ENCODE assay signal across 9 cellular contexts in genomic region chr9:94860678-94861588, GRCh38.
DNase-seq lines count a peak whose midpoint lies in the region; ATAC-seq, FAIRE-seq and TF ChIP-seq lines count a peak whose summit lies in the region.
"Had no signal": no experiment of that assay in that cellular context is flagged by ENCODE, and none has a peak within 500 bp of the region (broad histone marks: within the 10 kb centered on the region; RNA-seq: fewer than 3 reads in every experiment).

No MANE protein-coding gene starts in this region.

- H3K36me3 ChIP-seq in CD8-positive, alpha-beta T cell (ENCODE audit: insufficient read depth, low read length), result no peaks in the 10 kb centered on the region
- no peaks in the 10 kb centered on the region for H3K36me3 ChIP-seq in GM12878 (ENCODE audit: control insufficient read depth in 2 of 2, insufficient read depth in 2 of 2, low read length in 1 of 2)

- H3K9ac ChIP-seq in GM12878 (ENCODE audit: control insufficient read depth, insufficient read depth, low read length), result peak overlapping the region; percentile 64

- peaks cover 4% of the 10 kb centered on the region for H3K9me3 Mint-ChIP-seq in CD8-positive, alpha-beta T cell

- H3K4me1 ChIP-seq in CD8-positive, alpha-beta T cell (ENCODE audit: insufficient read depth, low read length), result peaks cover 29% of the 10 kb centered on the region
- H3K4me1 ChIP-seq in GM12878 (ENCODE audit: control insufficient read depth, insufficient read depth, low read length), result peaks cover 26% of the 10 kb centered on the region

- TF ChIP-seq POLR2A in GM12878 (IDR thresholded peaks at IDR 0.05; ENCODE audit: low read depth, low read length), result peak; percentile 55; the same call in 1 of the 2 replicates
- no peak for TF ChIP-seq POLR2A in H54 (IDR thresholded peaks at IDR 0.05; ENCODE audit: low read depth, low read length)

- peak; percentile 25 for TF ChIP-seq RAD21 in GM12878 (IDR thresholded peaks at IDR 0.05; ENCODE audit: insufficient read depth, low read depth, low read length)

- H3K4me3 Mint-ChIP-seq in CD8-positive, alpha-beta T cell, result peak overlapping the region; percentile 76

- intact Hi-C loops in CD8-positive, alpha-beta T cell (cut with DNase I, micrococcal nuclease), result loop anchor here (1.0 to 5.0 kb wide), 3 partner anchors 10 to 134 kb away; partner anchors contain the start of gene AOPEP (in 1 of the 2)
- intact Hi-C loops in GM12878 (cut with micrococcal nuclease; ENCODE audit: unreplicated experiment), result loop anchor here (2.0 to 5.0 kb wide), 3 partner anchors 14 to 79 kb away; no protein-coding TSS in a partner anchor

- 9% methylated on average over 10 of the region's 10 CpGs for WGBS in GM12878 (ENCODE audit: insufficient coverage, insufficient replicate concordance, low lambda C conversion rate, missing lambda C conversion rate)

- H4K20me1 ChIP-seq in GM12878 (ENCODE audit: control insufficient read depth, insufficient read depth), result no peaks in the 10 kb centered on the region

- H3K4me1 Mint-ChIP-seq in CD8-positive, alpha-beta T cell (ENCODE audit: low read depth), result peaks cover 46% of the 10 kb centered on the region

- no peaks in the 10 kb centered on the region for H3K9me3 ChIP-seq in CD8-positive, alpha-beta T cell (ENCODE audit: low read length)
- no peaks in the 10 kb centered on the region for H3K9me3 ChIP-seq in GM12878 (replicated peaks; ENCODE audit: control insufficient read depth, insufficient read depth, low read length)

- SMC1A ChIA-PET in GM12878 (lab: Charles Lee; ENCODE audit: uncharacterized antibody, unreplicated experiment), result interaction anchor here (0.6 to 3.4 kb wide), 25 partner anchors 9 to 180 kb away, joined by 3 to 22 read pairs (median 5); no protein-coding TSS in a partner anchor

- peak overlapping the region; percentile 88 for H3K4me2 ChIP-seq in GM12878 (ENCODE audit: control insufficient read depth, insufficient read depth)

- BruUV-seq in GM12878 (replicated peaks; lab: Mats Ljungman, UMichigan), result TSS peak; percentile 70

- POLR2A ChIA-PET in CD8-positive, alpha-beta T cell (lab: Charles Lee), result interaction anchor here (0.7 to 1.7 kb wide), 6 partner anchors 8 to 26 kb away, joined by 3 to 15 read pairs (median 3); no protein-coding TSS in a partner anchor
- POLR2A ChIA-PET in GM12878 (lab: Charles Lee), result interaction anchor here (0.9 to 1.7 kb wide), 5 partner anchors 15 to 255 kb away, joined by 3 to 5 read pairs (median 3); no protein-coding TSS in a partner anchor

- peak; percentile 86 for ATAC-seq in CD8-positive, alpha-beta T cell
- ATAC-seq in GM19455 (IDR thresholded peaks at IDR 0.05; ENCODE audit: unreplicated experiment), result peak; percentile 94
- ATAC-seq in HG03565 (IDR thresholded peaks at IDR 0.05; ENCODE audit: unreplicated experiment), result peak; percentile 86
- ATAC-seq in GM12878, result peak; percentile 93

- H2AFZ ChIP-seq in GM12878 (ENCODE audit: control insufficient read depth, low read depth, low read length), result peak overlapping the region; percentile 25

- peak overlapping the region; percentile 34 for H3K27ac ChIP-seq in CD8-positive, alpha-beta T cell (ENCODE audit: low read depth, low read length)
- H3K27ac ChIP-seq in GM12878 (ENCODE audit: control insufficient read depth, insufficient read depth), result peak overlapping the region; percentile 92

- peak overlapping the region; percentile 5 for H3K4me3 ChIP-seq in CD8-positive, alpha-beta T cell (ENCODE audit: low read depth, low read length)
- H3K4me3 ChIP-seq in GM12878, result 0 out of 2 replicates have a peak overlapping the region, but pooled peaks have one; percentile 30

- H3K27me3 ChIP-seq in CD8-positive, alpha-beta T cell (ENCODE audit: insufficient read depth, low read length), result no peaks in the 10 kb centered on the region
- H3K27me3 ChIP-seq in GM12878 (replicated peaks in 1 of 2; ENCODE audit: control insufficient read depth in 2 of 2, insufficient read depth in 2 of 2, low read length in 1 of 2), result no peaks in the 10 kb centered on the region

- peak overlapping the region; percentile 88 for H3K27ac Mint-ChIP-seq in CD8-positive, alpha-beta T cell

- FAIRE-seq in GM12878 (lab: Jason Lieb, UNC) (peak; percentile 91), H54 (lab: Jason Lieb, UNC) (no peak)

- CTCF ChIA-PET in CD8-positive, alpha-beta T cell (lab: Charles Lee), result interaction anchor here (0.7 to 1.0 kb wide), 3 partner anchors 10 to 1357 kb away, joined by 3 to 4 read pairs (median 3); no protein-coding TSS in a partner anchor
- CTCF ChIA-PET in GM12878 (lab: Yijun Ruan, JAX), result interaction anchor here (0.8 to 2.5 kb wide), 10 partner anchors 12 to 1356 kb away, joined by 3 to 13 read pairs (median 4); no protein-coding TSS in a partner anchor

- DNase-seq in CD8-positive, alpha-beta T cell, result peak; percentile 47 to 85 (median 65)
- DNase-seq in T-helper 2 cell (peak in 4 of 5 experiments; percentile 20 to 98 (median 70)), GM12878 (ENCODE audit: low read depth, low spot score) (peak; percentile 92), HT-29 (ENCODE audit: low spot score) (no peak), H54 (ENCODE audit: insufficient read length, low spot score) (no peak)
- peak; percentile 29 to 41 for DNase-seq in stimulated activated CD4-positive, alpha-beta T cell treated with anti-CD3 and anti-CD28 coated beads, Interleukin-12 subunit alpha, Interleukin-12 subunit beta, amount 100 ng/mL, for 24 hours (ENCODE audit: low read depth in 2 of 2)
- DNase-seq: left cardiac atrium had no signal

- TF ChIP-seq CTCF in CD8-positive, alpha-beta T cell (IDR thresholded peaks at IDR 0.05), result no peak
- TF ChIP-seq CTCF in GM12878 (IDR thresholded peaks at IDR 0.05 in 2 of 3, conservative IDR thresholded peaks at IDR 0.05 in 1 of 3; ENCODE audit: control insufficient read depth in 2 of 3, extremely low read depth in 1 of 3, insufficient read depth in 1 of 3, low read depth in 3 of 3, low read length in 3 of 3), result no peak

- H3K79me2 ChIP-seq in GM12878 (ENCODE audit: control insufficient read depth, insufficient read depth, low read length), result no peaks in the 10 kb centered on the region; the same call in 1 of the 2 replicates

- RAD21 ChIA-PET in GM12878 (lab: Charles Lee; ENCODE audit: unreplicated experiment), result interaction anchor here (0.7 to 3.3 kb wide), 12 partner anchors 8 to 180 kb away, joined by 3 to 22 read pairs (median 3); no protein-coding TSS in a partner anchor

- TF ChIP-seq EP300 in GM12878 (IDR thresholded peaks at IDR 0.05; ENCODE audit: borderline replicate concordance in 1 of 2, control insufficient read depth in 1 of 2, low read depth in 2 of 2, low read length in 2 of 2), result peak; percentile 97 to 99

- in situ Hi-C loops in GM12878 (cut with MboI), result no loop called here

- no peaks in the 10 kb centered on the region for H3K27me3 Mint-ChIP-seq in CD8-positive, alpha-beta T cell (ENCODE audit: low read depth)

- no peaks in the 10 kb centered on the region for H3K36me3 Mint-ChIP-seq in CD8-positive, alpha-beta T cell

TF ChIP-seq in GM12878, 131 proteins besides CTCF, POLR2A, EP300 and RAD21 (continues in another document):
- TF ChIP-seq TARDBP (IDR thresholded peaks at IDR 0.05; ENCODE audit: borderline replicate concordance), result 0 out of 2 replicates have a peak, but pooled peaks have one; percentile 13
- peak; percentile 83 for TF ChIP-seq SP1 (IDR thresholded peaks at IDR 0.05; ENCODE audit: low read depth, low read length)
- TF ChIP-seq SMAD1 (IDR thresholded peaks at IDR 0.05; ENCODE audit: low read depth, partially characterized antibody), result peak; percentile 63
- peak; percentile 84; the same call in 1 of the 2 replicates for TF ChIP-seq CBX5 (IDR thresholded peaks at IDR 0.05; ENCODE audit: low read depth)
- TF ChIP-seq MAX (IDR thresholded peaks at IDR 0.05; ENCODE audit: low read depth, low read length), result 0 out of 2 replicates have a peak, but pooled peaks have one; percentile 23
- no peak for TF ChIP-seq SUZ12 (IDR thresholded peaks at IDR 0.05; ENCODE audit: unreplicated experiment)
- no peak for TF ChIP-seq CEBPZ (IDR thresholded peaks at IDR 0.05; ENCODE audit: low read depth, low read length)
- 0 out of 2 replicates have a peak, but pooled peaks have one; percentile 1 for TF ChIP-seq NRF1 (conservative IDR thresholded peaks at IDR 0.05; ENCODE audit: low read depth, low read length)
- no peak for TF ChIP-seq WRNIP1 (IDR thresholded peaks at IDR 0.05; ENCODE audit: borderline replicate concordance, low read depth, low read length)
- peak; percentile 88 for TF ChIP-seq FOXM1 (IDR thresholded peaks at IDR 0.05; ENCODE audit: low read depth, low read length)
- TF ChIP-seq BHLHE40 (IDR thresholded peaks at IDR 0.05; ENCODE audit: borderline replicate concordance in 1 of 2, low read depth in 2 of 2, low read length in 1 of 2), result peak; percentile 71 to 78; a peak in 3 of 4 replicates
- peak; percentile 98 for TF ChIP-seq IKZF2 (IDR thresholded peaks at IDR 0.05)

Comparison
In these comparisons a context has a peak if more than half of its experiments do, and no peak if none do; other contexts are left out.
1. DNase-seq: peak in CD8-positive, alpha-beta T cell (7 of 7), T-helper 2 cell (4 of 5), GM12878 (single experiment) and stimulated activated CD4-positive, alpha-beta T cell treated with anti-CD3 and anti-CD28 coated beads, Interleukin-12 subunit alpha, Interleukin-12 subunit beta, amount 100 ng/mL, for 24 hours (2 of 2); none in HT-29 (single experiment) and H54 (single experiment).
2. Peak in every context shown above with its lines, with median percentiles within 50 percentile points of each other: ATAC-seq.